Comparison of ENCODE assay signal across 18 cellular contexts in genomic region chr11:127986073-127986472, GRCh38.
"Had no signal": no experiment of that assay in that cellular context is flagged by ENCODE, and none has a peak within 500 bp of the region (broad histone marks: within the 10 kb centered on the region; RNA-seq: fewer than 3 reads in every experiment).

No MANE protein-coding gene starts in this region.

- ATAC-seq: foreskin keratinocyte, gastroesophageal sphincter, heart left ventricle, left cardiac atrium, left lung, left ventricle myocardium superior, lower lobe of right lung, mucosa of descending colon had no signal

- H3K36me3 ChIP-seq: esophagus muscularis mucosa, gastroesophageal sphincter, heart left ventricle, left lung, lower lobe of right lung had no signal

- H3K9me3 ChIP-seq: gastroesophageal sphincter, mucosa of descending colon had no signal

- DNase-seq: dermis blood vessel endothelial cell; dorsolateral prefrontal cortex; effector CD4-positive, alpha-beta T cell; effector memory CD4-positive, alpha-beta T cell; foreskin keratinocyte; heart left ventricle; hypothalamus; immature natural killer cell; left cardiac atrium; left lung; left ventricle myocardium superior; lower lobe of right lung; mucosa of descending colon; naive B cell had no signal

- H3K4me3 ChIP-seq: coronary artery, dorsolateral prefrontal cortex, esophagus muscularis mucosa, gastroesophageal sphincter, heart left ventricle, hepatocyte, left lung, lower lobe of right lung, mucosa of descending colon had no signal

- H3K4me2 ChIP-seq: hepatocyte had no signal

- H3K27ac ChIP-seq: coronary artery, dorsolateral prefrontal cortex, esophagus muscularis mucosa, foreskin keratinocyte, gastroesophageal sphincter, heart left ventricle, hepatocyte, left lung, lower lobe of right lung had no signal

- H3K27me3 ChIP-seq: esophagus muscularis mucosa, foreskin keratinocyte, gastroesophageal sphincter, heart left ventricle, hepatocyte, left lung had no signal

- H3K4me1 ChIP-seq: esophagus muscularis mucosa, foreskin keratinocyte, gastroesophageal sphincter, heart left ventricle, left lung, lower lobe of right lung had no signal

- H2AFZ ChIP-seq: hepatocyte had no signal
